Comparison of ENCODE assay signal across 30 cellular contexts in the genomic region with DNA sequence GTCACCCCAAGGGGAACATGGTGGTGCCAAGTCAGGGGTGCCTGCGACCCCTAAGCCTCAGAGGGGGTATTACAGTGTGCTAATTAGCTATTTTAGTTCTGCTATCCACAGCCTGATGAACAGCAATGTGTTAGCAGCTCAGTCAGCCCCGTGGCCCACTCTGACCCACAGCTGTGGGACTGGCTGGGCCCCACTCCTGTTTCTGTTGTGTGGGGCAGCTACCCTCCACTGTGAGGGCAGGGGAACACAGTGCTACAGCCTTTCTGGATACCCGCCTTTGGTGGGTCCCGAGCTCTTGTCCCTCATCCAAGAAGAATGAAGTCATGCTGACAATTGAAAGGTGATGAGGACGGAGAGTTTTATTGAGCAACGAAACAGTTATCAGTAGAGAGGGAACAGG.
"Had no signal": no experiment of that assay in that cellular context is flagged by ENCODE, and none has a peak within 500 bp of the region (broad histone marks: within the 10 kb centered on the region; RNA-seq: fewer than 3 reads in every experiment).

No MANE protein-coding gene starts in this region.

- ATAC-seq: natural killer cell; psoas muscle; right cardiac atrium; right lobe of liver; stimulated activated memory B cell treated with anti-CD40 and anti-IgM and Interleukin-4, amounts not matched to agents 10 μg/mL and 1 μg/mL and 100 μg/mL, for 72 hours; stimulated activated naive CD8-positive, alpha-beta T cell treated with anti-CD3 and anti-CD28 coated beads, Interleukin-15, amount 100 ng/mL, for 72 hours; stimulated activated naive CD8-positive, alpha-beta T cell treated with anti-CD3 and anti-CD28 coated beads, Interleukin-15, Interleukin-2, amounts not matched to agents 100 U/mL and 50 U/mL, for 24 hours; upper lobe of right lung had no signal

- H3K9ac ChIP-seq: neural progenitor cell, parathyroid adenoma had no signal

- DNase-seq: natural killer cell; occipital lobe; ovary; posterior cingulate gyrus; psoas muscle; right cardiac atrium; right lobe of liver; small intestine; stimulated activated CD4-positive, alpha-beta T cell treated with anti-CD3 and anti-CD28 coated beads, Interleukin-12 subunit alpha, Interleukin-12 subunit beta, amount 100 ng/mL, for 4 hours; stimulated activated CD4-positive, alpha-beta T cell treated with anti-CD3 and anti-CD28 coated beads, Interleukin-1b, Interleukin-23, amount 100 ng/mL, for 48 hours; stimulated activated CD4-positive, alpha-beta T cell treated with anti-CD3 and anti-CD28 coated beads, Interleukin-4, amount 100 ng/mL, for 1 hour; stimulated activated CD4-positive, alpha-beta T cell treated with anti-CD3 and anti-CD28 coated beads, Interleukin-4, amount 100 ng/mL, for 4 hours; stimulated activated CD8-positive, alpha-beta memory T cell treated with anti-CD3 and anti-CD28 coated beads, Interleukin-4, amount 100 ng/mL, for 48 hours; stimulated activated naive CD4-positive, alpha-beta T cell; stimulated activated naive CD8-positive, alpha-beta T cell treated with anti-CD3 and anti-CD28 coated beads, Interleukin-15, amount 100 ng/mL, for 72 hours; stimulated activated naive CD8-positive, alpha-beta T cell treated with anti-CD3 and anti-CD28 coated beads, Interleukin-15, Interleukin-2, amounts not matched to agents 100 U/mL and 50 U/mL, for 24 hours; substantia nigra; testis; tibial artery; transverse colon; upper lobe of right lung; uterus had no signal

- H3K9me3 Mint-ChIP-seq: natural killer cell, neural progenitor cell, type B pancreatic cell had no signal

- H3K4me3 ChIP-seq: neural progenitor cell, ovary, psoas muscle, right lobe of liver, sigmoid colon, suprapubic skin, testis, tibial artery, transverse colon, upper lobe of right lung, uterus had no signal

- H3K4me2 ChIP-seq: neural progenitor cell had no signal

- H3K27ac Mint-ChIP-seq: natural killer cell; nephron; neural progenitor cell; progenitor cell of endocrine pancreas; stimulated activated memory B cell treated with anti-CD40 and anti-IgM and Interleukin-4, amounts not matched to agents 10 μg/mL and 1 μg/mL and 100 μg/mL, for 72 hours; type B pancreatic cell had no signal

- H3K27ac ChIP-seq: neural progenitor cell, ovary, parathyroid adenoma, psoas muscle, right lobe of liver, sigmoid colon, suprapubic skin, testis, tibial artery, transverse colon, upper lobe of right lung, uterus had no signal

- H3K27me3 ChIP-seq: neural progenitor cell, ovary, right lobe of liver, sigmoid colon, suprapubic skin, testis, tibial artery, transverse colon, upper lobe of right lung, uterus had no signal

- H3K4me1 Mint-ChIP-seq: nephron; neural progenitor cell; stimulated activated memory B cell treated with anti-CD40 and anti-IgM and Interleukin-4, amounts not matched to agents 10 μg/mL and 1 μg/mL and 100 μg/mL, for 72 hours; stimulated activated naive CD8-positive, alpha-beta T cell treated with anti-CD3 and anti-CD28 coated beads, Interleukin-15, amount 100 ng/mL, for 72 hours had no signal

- H3K27me3 Mint-ChIP-seq: progenitor cell of endocrine pancreas; stimulated activated memory B cell treated with anti-CD40 and anti-IgM and Interleukin-4, amounts not matched to agents 10 μg/mL and 1 μg/mL and 100 μg/mL, for 72 hours; stimulated activated naive CD8-positive, alpha-beta T cell treated with anti-CD3 and anti-CD28 coated beads, Interleukin-15, amount 100 ng/mL, for 72 hours had no signal

- H3K4me1 ChIP-seq: neural progenitor cell, parathyroid adenoma, psoas muscle, sigmoid colon, suprapubic skin, testis, tibial artery, transverse colon, upper lobe of right lung, uterus had no signal

- FAIRE-seq: small intestine had no signal

- H3K36me3 ChIP-seq: neural progenitor cell, ovary, right lobe of liver, sigmoid colon, suprapubic skin, tibial artery, transverse colon, upper lobe of right lung, uterus had no signal

- H3K36me3 Mint-ChIP-seq: natural killer cell; neural progenitor cell; stimulated activated memory B cell treated with anti-CD40 and anti-IgM and Interleukin-4, amounts not matched to agents 10 μg/mL and 1 μg/mL and 100 μg/mL, for 72 hours; type B pancreatic cell had no signal

- H3K79me2 ChIP-seq: parathyroid adenoma had no signal

- H3K9me3 ChIP-seq: ovary, psoas muscle, right lobe of liver, sigmoid colon, suprapubic skin, testis, tibial artery, transverse colon, upper lobe of right lung, uterus had no signal

- H2AFZ ChIP-seq: neural progenitor cell, parathyroid adenoma had no signal

- H3K4me3 Mint-ChIP-seq: nephron; neural progenitor cell; stimulated activated memory B cell treated with anti-CD40 and anti-IgM and Interleukin-4, amounts not matched to agents 10 μg/mL and 1 μg/mL and 100 μg/mL, for 72 hours; stimulated activated naive CD8-positive, alpha-beta T cell treated with anti-CD3 and anti-CD28 coated beads, Interleukin-15, amount 100 ng/mL, for 72 hours; type B pancreatic cell had no signal
